1 cellular context compared by ENCODE assay signal in genomic region chr19:574658-575526, GRCh38.
TF ChIP-seq lines count a peak whose summit lies in the region.

No MANE protein-coding gene starts in this region.

TF ChIP-seq in K562, 482 proteins besides CTCF, POLR2A, EP300 and RAD21 (continued from another document):
- TF ChIP-seq YY1 (IDR thresholded peaks at IDR 0.05; ENCODE audit: borderline replicate concordance in 1 of 3, control insufficient read depth in 1 of 3, extremely low read depth in 1 of 3, insufficient read depth in 3 of 3, insufficient read length in 1 of 3, insufficient replicate concordance in 2 of 3, low read depth in 1 of 3, low read length in 2 of 3) = peak in 1 of 3 experiments; percentile 28
- no peak for TF ChIP-seq ZNF586 (CRISPR knock-in tag; conservative IDR thresholded peaks at IDR 0.05)
- TF ChIP-seq ZKSCAN1 (IDR thresholded peaks at IDR 0.05; ENCODE audit: low read depth, low read length) = 0 out of 2 replicates have a peak, but pooled peaks have one; percentile 59
